ENCODE assay signal across 21 cellular contexts in the genomic region with DNA sequence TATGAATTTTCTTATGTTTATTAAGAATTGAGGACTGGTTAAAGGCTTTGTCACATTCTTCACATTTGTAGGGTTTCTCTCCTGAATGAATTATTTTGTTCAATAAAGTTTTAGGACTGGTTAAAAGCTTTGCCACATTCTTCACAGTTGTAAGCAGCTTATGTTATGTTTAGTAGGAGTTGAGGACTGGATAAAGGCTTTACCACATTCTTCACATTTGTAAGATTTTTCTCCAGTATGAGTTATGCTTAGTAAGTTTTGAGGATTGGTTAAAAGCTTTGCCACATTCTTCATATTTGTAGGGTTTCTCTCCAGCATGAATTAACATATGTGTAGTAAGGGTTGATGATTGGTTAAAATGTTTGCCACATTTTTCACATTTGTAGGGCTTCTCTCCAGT.
A peak's percentile ranks its signal among the peaks of the same experiment; 100 is the strongest.
DNase-seq lines count a peak whose midpoint lies in the region; TF ChIP-seq lines count a peak whose summit lies in the region.
"Had no signal": no experiment of that assay in that cellular context is flagged by ENCODE, and none has a peak within 500 bp of the region (broad histone marks: within the 10 kb centered on the region; RNA-seq: fewer than 3 reads in every experiment).

No MANE protein-coding gene starts in this region.

- no peaks in the 10 kb centered on the region for H3K36me3 ChIP-seq in adipocyte (ENCODE audit: control insufficient read depth, insufficient read depth, low read length, severe bottlenecking)
- no peaks in the 10 kb centered on the region for H3K36me3 ChIP-seq in iPS-20b (ENCODE audit: insufficient read depth, low read depth, low read length)
- no peaks in the 10 kb centered on the region for H3K36me3 ChIP-seq in thyroid gland
- H3K36me3 ChIP-seq: ovary, right atrium auricular region, SJSA1 had no signal

- DNase-seq in HFFc6 = peak; percentile 35
- peak; percentile 28 for DNase-seq in adipocyte (ENCODE audit: low read depth)
- DNase-seq in thyroid gland = no peak
- DNase-seq in NCI-H1092 treated with DMSO at 0.1 percent for 48 hours (lab: John Stamatoyannopoulos, UW) = no peak
- no peak for DNase-seq in GM10248 (ENCODE audit: extremely low spot score)
- DNase-seq in cerebellum (ENCODE audit: low spot score) = no peak
- DNase-seq: activated CD8-positive, alpha-beta memory T cell treated with anti-CD3 and anti-CD28 coated beads for 24 hours; activated naive CD4-positive, alpha-beta T cell treated with Interleukin-2 at 50 U/mL for 16 hours; activated T-cell treated with anti-CD3 and anti-CD28 coated beads, Interleukin-2, amount 50 U/mL, for 4 hours; amygdala; glutamatergic neuron; MV-4-11; natural killer cell; NCI-H748 treated with DMSO at 0.1 percent for 48 hours; ovary; stimulated activated CD4-positive, alpha-beta T cell treated with anti-CD3 and anti-CD28 coated beads, Interleukin-12 subunit alpha, Interleukin-12 subunit beta, amount 100 ng/mL, for 4 hours; stimulated activated naive CD8-positive, alpha-beta T cell treated with anti-CD3 and anti-CD28 coated beads, Interleukin-15, Interleukin-2, amounts not matched to agents 100 U/mL and 50 U/mL, for 24 hours had no signal

- H3K4me1 ChIP-seq in adipocyte (ENCODE audit: control insufficient read depth, insufficient read depth, low read length) (no peaks in the 10 kb centered on the region), iPS-20b (ENCODE audit: insufficient read depth, low read length) (peaks cover 10% of the 10 kb centered on the region; the same call in 1 of the 2 replicates), thyroid gland (peaks cover 0 to 5% of the 10 kb centered on the region in 2 donors)
- H3K4me1 ChIP-seq: right atrium auricular region, SJSA1 had no signal

- CTCF ChIA-PET in GM10248 (lab: Yijun Ruan, JAX) = interaction anchor here (1.0 to 1.3 kb wide), 2 partner anchors 20 to 22 kb away, joined by 3 read pairs; no protein-coding TSS in a partner anchor

- H3K27ac ChIP-seq in iPS-20b (ENCODE audit: low read length) = no peak overlapping the region
- H3K27ac ChIP-seq in thyroid gland = peak overlapping the region in 2 of 3 donors; percentile 42 to 48
- H3K27ac ChIP-seq: ovary, right atrium auricular region, SJSA1 had no signal

- 0 out of 2 replicates have a peak overlapping the region, but pooled peaks have one; percentile 7 for H3K4me3 Mint-ChIP-seq in HFFc6
- H3K4me3 Mint-ChIP-seq: activated T-cell treated with anti-CD3 and anti-CD28 coated beads, Interleukin-2, amount 50 U/mL, for 4 hours; natural killer cell; T-helper 1 cell treated with Interleukin-12 subunit alpha and Interleukin-12 subunit beta and Interleukin-4 antibody, amounts not matched to agents 30 μg/mL and 1 μg/mL, for 36 hours had no signal

- peaks cover 1% of the 10 kb centered on the region; the same call in 1 of the 2 replicates for H3K27me3 Mint-ChIP-seq in HFFc6 (ENCODE audit: insufficient read depth)

- intact Hi-C loops in thyroid gland (cut with DNase I) = no loop called here

- no peak overlapping the region for H3K4me3 ChIP-seq in adipocyte (ENCODE audit: low read length)
- H3K4me3 ChIP-seq in iPS-20b (ENCODE audit: low read length) = peak overlapping the region; percentile 18; the same call in 1 of the 2 replicates
- H3K4me3 ChIP-seq in thyroid gland (replicated peaks in 1 of 3) = no peak overlapping the region
- H3K4me3 ChIP-seq: ovary, right atrium auricular region, SJSA1 had no signal

- POLR2A ChIA-PET in GM10248 (lab: Yijun Ruan, JAX) = no interaction called here

- peaks cover 6% of the 10 kb centered on the region for H3K9me3 Mint-ChIP-seq in HFFc6
- H3K9me3 Mint-ChIP-seq: natural killer cell had no signal

- no peak overlapping the region for H3K9ac ChIP-seq in adipocyte (ENCODE audit: low read length)
- H3K9ac ChIP-seq in iPS-20b (ENCODE audit: low read depth, low read length) = peak overlapping the region; percentile 34; the same call in 1 of the 2 replicates

- H3K27me3 ChIP-seq in adipocyte (replicated peaks; ENCODE audit: control insufficient read depth, insufficient read depth, low read length) = no peaks in the 10 kb centered on the region
- no peaks in the 10 kb centered on the region for H3K27me3 ChIP-seq in iPS-20b (ENCODE audit: insufficient read depth, low read length)
- no peaks in the 10 kb centered on the region for H3K27me3 ChIP-seq in thyroid gland
- H3K27me3 ChIP-seq: ovary, right atrium auricular region, SJSA1 had no signal

- H3K9me3 ChIP-seq in adipocyte (ENCODE audit: control insufficient read depth, low read length) (peaks cover 11% of the 10 kb centered on the region), iPS-20b (ENCODE audit: insufficient read depth, low read depth, low read length) (no peaks in the 10 kb centered on the region; the same call in 1 of the 2 replicates), thyroid gland (no peaks in the 10 kb centered on the region)
- H3K9me3 ChIP-seq: ovary, right atrium auricular region, SJSA1 had no signal

- H3K36me3 Mint-ChIP-seq in HFFc6 (ENCODE audit: low read depth) = no peaks in the 10 kb centered on the region
- H3K36me3 Mint-ChIP-seq: natural killer cell had no signal

- 0 out of 2 replicates have a peak, but pooled peaks cover 11% of the 10 kb centered on the region for H3K4me1 Mint-ChIP-seq in HFFc6 (ENCODE audit: low read depth)
- H3K4me1 Mint-ChIP-seq: natural killer cell had no signal

- TF ChIP-seq CTCF in HFFc6 (IDR thresholded peaks at IDR 0.05) (no peak), thyroid gland (IDR thresholded peaks at IDR 0.05) (no peak), GM10248 (IDR thresholded peaks at IDR 0.05; ENCODE audit: control extremely low read depth, extremely low read depth, low read depth, missing control alignments) (no peak)

- no peak for TF ChIP-seq POLR2A in thyroid gland (IDR thresholded peaks at IDR 0.05)

- peak overlapping the region; percentile 5; the same call in 1 of the 2 replicates for H3K27ac Mint-ChIP-seq in HFFc6
- H3K27ac Mint-ChIP-seq: natural killer cell; T-helper 1 cell treated with Interleukin-12 subunit alpha and Interleukin-12 subunit beta and Interleukin-4 antibody, amounts not matched to agents 30 μg/mL and 1 μg/mL, for 36 hours had no signal

Comparison
In these comparisons a context has a peak if more than half of its experiments do, and no peak if none do; other contexts are left out.
1. DNase-seq: peak in HFFc6 (single experiment) and adipocyte (single experiment); none in thyroid gland (0 of 2), NCI-H1092 treated with DMSO at 0.1 percent for 48 hours (single experiment), GM10248 (single experiment) and cerebellum (single experiment).